Comparison of ENCODE assay signal across 11 cellular contexts in the genomic region with DNA sequence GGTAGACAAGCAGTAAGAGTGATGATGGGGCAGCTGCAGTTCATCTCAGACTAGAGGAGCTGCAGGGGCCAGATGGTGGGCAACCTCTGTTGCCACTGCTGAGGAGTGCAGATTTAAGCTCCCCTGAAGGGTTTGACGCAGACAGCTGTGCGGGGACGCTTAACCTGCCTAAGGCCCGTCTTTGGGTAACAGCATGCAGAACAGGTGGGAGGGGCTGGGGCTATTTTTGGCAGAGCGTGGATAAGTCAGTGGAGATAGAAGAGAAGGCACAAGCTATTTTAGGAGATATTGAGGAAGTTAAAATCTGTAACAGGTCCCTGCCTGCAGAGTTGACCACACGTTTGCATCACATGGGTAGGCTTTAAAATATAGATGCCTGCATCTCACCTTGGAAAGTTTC. TPM values are rescaled to one million over a fixed set of nuclear protein-coding genes. Genes with fewer than 3 reads are reported as not detected.
DNase-seq lines count a peak whose midpoint lies in the region; ATAC-seq and TF ChIP-seq lines count a peak whose summit lies in the region.
"Had no signal": no experiment of that assay in that cellular context is flagged by ENCODE, and none has a peak within 500 bp of the region (broad histone marks: within the 10 kb centered on the region; RNA-seq: fewer than 3 reads in every experiment).

No MANE protein-coding gene starts in this region.

- CTCF ChIA-PET in GM10248 (lab: Yijun Ruan, JAX), result no interaction called here
- CTCF ChIA-PET in activated B cell treated with CpG ODN at 0.5 μM for 24 hours (lab: Charles Lee), result no interaction called here

- no peaks in the 10 kb centered on the region for H3K27me3 ChIP-seq in smooth muscle cell (ENCODE audit: low read depth)

- POLR2A ChIA-PET in GM10248 (lab: Yijun Ruan, JAX) (no interaction called here), activated B cell treated with CpG ODN at 0.5 μM for 24 hours (lab: Charles Lee) (no interaction called here)

- peaks cover 33% of the 10 kb centered on the region for H3F3A ChIP-seq in smooth muscle cell (ENCODE audit: low read depth)

- H3K4me1 Mint-ChIP-seq in activated B cell treated with CpG ODN at 0.5 μM for 24 hours (peaks cover 83% of the 10 kb centered on the region), naive B cell (peaks cover 47 to 69% (median 55%) of the 10 kb centered on the region in 3 donors)

- H3K4me2 ChIP-seq in smooth muscle cell, result no peak overlapping the region

- peak; percentile 28 for ATAC-seq in HG02610 (IDR thresholded peaks at IDR 0.05; ENCODE audit: unreplicated experiment)
- peak; percentile 16 for ATAC-seq in activated B cell treated with CpG ODN at 0.5 μM for 24 hours (ENCODE audit: low read depth)
- peak; percentile 55 to 65 for ATAC-seq in naive B cell (ENCODE audit: low read depth in 2 of 2)
- ATAC-seq in HG03280 (IDR thresholded peaks at IDR 0.05; ENCODE audit: unreplicated experiment), result no peak

- TF ChIP-seq CTCF in GM10248 (IDR thresholded peaks at IDR 0.05; ENCODE audit: control extremely low read depth, extremely low read depth, low read depth, missing control alignments) (no peak), activated B cell treated with CpG ODN at 0.5 μM for 24 hours (IDR thresholded peaks at IDR 0.05) (no peak), smooth muscle cell (IDR thresholded peaks at IDR 0.05; ENCODE audit: borderline replicate concordance, insufficient read depth, poor library complexity, severe bottlenecking) (no peak)

- H3K79me2 ChIP-seq in smooth muscle cell (ENCODE audit: low read depth), result peaks cover 100% of the 10 kb centered on the region

- H3K4me3 ChIP-seq in smooth muscle cell, result no peak overlapping the region

- H3K27me3 Mint-ChIP-seq in activated B cell treated with CpG ODN at 0.5 μM for 24 hours (no peaks in the 10 kb centered on the region), naive B cell (no peaks in the 10 kb centered on the region)

- H3K27ac ChIP-seq in smooth muscle cell (ENCODE audit: low read depth), result no peak overlapping the region

- no peak overlapping the region for H3K9ac ChIP-seq in smooth muscle cell (ENCODE audit: low read depth)

- H4K20me1 ChIP-seq in smooth muscle cell (ENCODE audit: low read depth), result peaks cover 96% of the 10 kb centered on the region

- H3K4me3 Mint-ChIP-seq in activated B cell treated with CpG ODN at 0.5 μM for 24 hours, result peak overlapping the region; percentile 25
- peak overlapping the region in 7 of 8 donors; percentile 34 to 88 (median 56) for H3K4me3 Mint-ChIP-seq in naive B cell

- no peak overlapping the region for H2AFZ ChIP-seq in smooth muscle cell (ENCODE audit: low read depth)

- no peaks in the 10 kb centered on the region for H3K9me3 ChIP-seq in smooth muscle cell (replicated peaks; ENCODE audit: low read depth)

- peaks cover 16% of the 10 kb centered on the region for H3K4me1 ChIP-seq in smooth muscle cell (ENCODE audit: low read depth)

- H3K36me3 Mint-ChIP-seq in activated B cell treated with CpG ODN at 0.5 μM for 24 hours (ENCODE audit: low read depth), result peaks cover 19% of the 10 kb centered on the region
- H3K36me3 Mint-ChIP-seq in naive B cell, result peaks cover 10 to 17% of the 10 kb centered on the region in 2 donors

- WGBS in smooth muscle cell (ENCODE audit: low lambda C conversion rate), result 72% methylated on average over 6 of the region's 6 CpGs

- DNase-seq in GM10248 (ENCODE audit: extremely low spot score) (peak; percentile 26), activated B cell treated with CpG ODN at 0.5 μM for 24 hours (no peak), naive B cell (peak; percentile 24), NCI-H524 (lab: John Stamatoyannopoulos, UW) (no peak), occipital lobe (lab: John Stamatoyannopoulos, UW) (no peak), smooth muscle cell (lab: John Stamatoyannopoulos, UW; ENCODE audit: unreplicated experiment) (no peak)
- DNase-seq: caudate nucleus, DMS153, nucleus accumbens had no signal

- H3K27ac Mint-ChIP-seq in activated B cell treated with CpG ODN at 0.5 μM for 24 hours, result peak overlapping the region; percentile 60
- peak overlapping the region in 5 of 6 donors; percentile 29 to 87 (median 86) for H3K27ac Mint-ChIP-seq in naive B cell

- H3K36me3 ChIP-seq in smooth muscle cell (ENCODE audit: low read depth), result no peaks in the 10 kb centered on the region

- H3K9me3 Mint-ChIP-seq in activated B cell treated with CpG ODN at 0.5 μM for 24 hours (no peaks in the 10 kb centered on the region), naive B cell (peaks cover 0 to 7% (median 0%) of the 10 kb centered on the region in 7 donors)

- intact Hi-C loops in activated B cell treated with CpG ODN at 0.5 μM for 24 hours (cut with micrococcal nuclease), result no loop called here

RNA-seq across cellular contexts. Expression of a gene that starts 10.5 kb away (rescaled TPM):
- total RNA-seq in activated B cell treated with CpG ODN at 0.5 μM for 24 hours (86.4 and 102 TPM in 2 replicates), occipital lobe (7.2 TPM), smooth muscle cell (647 and 726 TPM in 2 replicates)
- polyA plus RNA-seq in naive B cell (ENCODE audit: low read depth in 6 of 6) (100 to 1,000 TPM in 4 of 6 donors, 10 to 100 TPM in 2; 85.3 to 132 (median 119) TPM), smooth muscle cell (1,194 and 1,373 TPM in 2 replicates)

RNA-seq across cellular contexts. Expression of a gene that starts 50.2 kb away (rescaled TPM):
- not detected in 2 replicates for total RNA-seq in activated B cell treated with CpG ODN at 0.5 μM for 24 hours
- 1 to 10 TPM in 1 of 6 donors, under 1 TPM in 3, not detected in 2; 0.58 to 2.8 (median 0.66) TPM for polyA plus RNA-seq in naive B cell (ENCODE audit: low read depth in 6 of 6)
- not detected for total RNA-seq in occipital lobe
- 1.1 and 2.6 TPM in 2 replicates for total RNA-seq in smooth muscle cell
- polyA plus RNA-seq in smooth muscle cell, result 1.3 and 3.6 TPM in 2 replicates

Comparison
In these comparisons a context has a peak if more than half of its experiments do, and no peak if none do; other contexts are left out.
1. DNase-seq: peak in GM10248 (single experiment) and naive B cell (single experiment); none in activated B cell treated with CpG ODN at 0.5 μM for 24 hours (single experiment), NCI-H524 (0 of 2), occipital lobe (single experiment) and smooth muscle cell (single experiment).
2. RNA of a gene that starts 10.5 kb away (total RNA-seq): 647 to 726 TPM in smooth muscle cell and 86.4 to 102 TPM in activated B cell treated with CpG ODN at 0.5 μM for 24 hours; 7.2 TPM in occipital lobe (single experiment); every median in the first group is over 10 times any median in the second.